ENCODE assay signal across 16 cellular contexts in genomic region chr10:26787362-26787761, GRCh38.
"Had no signal": no experiment of that assay in that cellular context is flagged by ENCODE, and none has a peak within 500 bp of the region (broad histone marks: within the 10 kb centered on the region; RNA-seq: fewer than 3 reads in every experiment).

No MANE protein-coding gene starts in this region.

- DNase-seq: activated CD4-positive, alpha-beta T cell treated with anti-CD3 and anti-CD28 coated beads for 48 hours; activated naive CD4-positive, alpha-beta T cell treated with anti-CD3 and anti-CD28 coated beads, Interleukin-2, amount 50 U/mL, for 16 hours; amniotic stem cell; cerebellar nuclear complex; hippocampal formation; mucosa of descending colon; stimulated activated CD4-positive, alpha-beta T cell treated with anti-CD3 and anti-CD28 coated beads, Interleukin-2, amount 100 ng/mL, for 24 hours; stimulated activated naive CD8-positive, alpha-beta T cell treated with anti-CD3 and anti-CD28 coated beads, Interleukin-15, Interleukin-2, amounts not matched to agents 100 U/mL and 50 U/mL, for 24 hours; testis had no signal

- H3K27ac Mint-ChIP-seq: activated T-helper 2 cell treated with anti-CD3 and anti-CD28 coated beads, Interferon-gamma antibody, Interleukin-2, Interleukin-4, amounts not matched to agents 10 μg/mL and 5 μg/mL and 100 μg/mL, durations not matched to agents 14 hours and 24 hours and 36 hours; nephron had no signal

- H3K9me3 Mint-ChIP-seq: activated T-helper 2 cell treated with anti-CD3 and anti-CD28 coated beads, Interferon-gamma antibody, Interleukin-2, Interleukin-4, amounts not matched to agents 10 μg/mL and 5 μg/mL and 100 μg/mL, durations not matched to agents 14 hours and 24 hours and 36 hours had no signal

- H3K27ac ChIP-seq: prostate gland, testis, VCaP had no signal

- ATAC-seq: mucosa of descending colon; sciatic nerve; stimulated activated naive CD8-positive, alpha-beta T cell treated with anti-CD3 and anti-CD28 coated beads, Interleukin-15, Interleukin-2, amounts not matched to agents 100 U/mL and 50 U/mL, for 24 hours had no signal

- H3K36me3 ChIP-seq: prostate gland had no signal

- H3K4me3 ChIP-seq: lung, mucosa of descending colon, prostate gland, testis had no signal

- H3K9me3 ChIP-seq: mucosa of descending colon, prostate gland, testis had no signal

- H3K27me3 Mint-ChIP-seq: brain had no signal

- H3K4me3 Mint-ChIP-seq: brain, nephron had no signal

- H3K27me3 ChIP-seq: testis had no signal

- H3K4me1 Mint-ChIP-seq: nephron had no signal
